Comparison of ENCODE assay signal across 22 cellular contexts in the genomic region with DNA sequence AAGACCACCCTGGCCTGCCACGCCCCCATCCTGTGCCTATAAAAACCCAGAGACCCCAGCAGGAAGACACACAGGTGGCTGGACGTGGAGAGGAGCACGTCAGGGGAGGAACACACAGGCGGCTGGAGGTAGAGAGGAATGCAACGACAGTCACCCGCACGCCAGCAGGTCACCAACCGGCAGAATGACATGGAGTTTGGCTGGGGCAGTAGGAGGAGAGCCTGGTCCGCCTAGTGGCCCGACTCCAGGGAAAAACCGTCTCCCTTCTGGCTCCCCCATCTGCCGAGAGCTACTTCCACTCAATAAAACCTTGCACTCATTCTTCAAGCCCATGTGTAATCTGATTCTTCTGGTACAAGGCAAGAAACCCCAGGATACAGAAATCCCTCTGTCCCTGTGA.
"Had no signal": no experiment of that assay in that cellular context is flagged by ENCODE, and none has a peak within 500 bp of the region (broad histone marks: within the 10 kb centered on the region; RNA-seq: fewer than 3 reads in every experiment).

No MANE protein-coding gene starts in this region.

- H3K4me1 ChIP-seq: left lung, upper lobe of right lung had no signal

- H3K9me3 ChIP-seq: left lung, ovary, psoas muscle, right atrium auricular region, thyroid gland, upper lobe of right lung had no signal

- H3K27ac ChIP-seq: foreskin keratinocyte, left lung, ovary, psoas muscle, right atrium auricular region, thyroid gland, upper lobe of right lung had no signal

- ATAC-seq: foreskin keratinocyte; left lung; naive thymus-derived CD4-positive, alpha-beta T cell; psoas muscle; upper lobe of right lung had no signal

- H3K4me3 ChIP-seq: left lung, lung, ovary, psoas muscle, right atrium auricular region, thyroid gland, upper lobe of right lung had no signal

- DNase-seq: activated CD4-positive, alpha-beta memory T cell treated with anti-CD3 and anti-CD28 coated beads for 36 hours; activated CD4-positive, alpha-beta T cell treated with anti-CD3 and anti-CD28 coated beads for 48 hours; activated CD4-positive, CD25-positive, alpha-beta regulatory T cell; activated naive CD4-positive, alpha-beta T cell treated with anti-CD3 and anti-CD28 coated beads for 36 hours; activated naive CD8-positive, alpha-beta T cell treated with anti-CD3 and anti-CD28 coated beads, Interleukin-2, amount 10 ng/mL, durations not matched to agents 7 days and 5 days; activated T-cell treated with anti-CD3 and anti-CD28 coated beads, Interleukin-2, amount 50 U/mL, for 48 hours; amniotic stem cell; dermis blood vessel endothelial cell; effector CD8-positive, alpha-beta T cell; foreskin keratinocyte; immature natural killer cell; left lung; naive thymus-derived CD4-positive, alpha-beta T cell; ovary; psoas muscle; stimulated activated CD4-positive, alpha-beta T cell treated with anti-CD3 and anti-CD28 coated beads, Interleukin-4, amount 100 ng/mL, for 4 hours; T1000; thyroid gland; upper lobe of right lung had no signal

- H3K4me3 Mint-ChIP-seq: activated CD4-positive, alpha-beta memory T cell treated with anti-CD3 and anti-CD28 coated beads for 36 hours; activated naive CD4-positive, alpha-beta T cell treated with anti-CD3 and anti-CD28 coated beads for 36 hours; activated naive CD8-positive, alpha-beta T cell treated with anti-CD3 and anti-CD28 coated beads, Interleukin-2, amount 10 ng/mL, durations not matched to agents 7 days and 5 days; immature natural killer cell; naive thymus-derived CD4-positive, alpha-beta T cell; stimulated activated naive CD8-positive, alpha-beta T cell treated with anti-CD3 and anti-CD28 coated beads, Interleukin-15, Interleukin-2, amounts not matched to agents 100 ng/mL and 50 ng/mL, for 24 hours had no signal

- H3K27ac Mint-ChIP-seq: activated CD4-positive, alpha-beta memory T cell treated with anti-CD3 and anti-CD28 coated beads for 36 hours; activated naive CD4-positive, alpha-beta T cell treated with anti-CD3 and anti-CD28 coated beads for 36 hours; activated naive CD8-positive, alpha-beta T cell treated with anti-CD3 and anti-CD28 coated beads, Interleukin-2, amount 10 ng/mL, durations not matched to agents 7 days and 5 days; immature natural killer cell; stimulated activated naive CD8-positive, alpha-beta T cell treated with anti-CD3 and anti-CD28 coated beads, Interleukin-15, Interleukin-2, amounts not matched to agents 100 ng/mL and 50 ng/mL, for 24 hours had no signal

- H3K9me3 Mint-ChIP-seq: activated CD4-positive, alpha-beta memory T cell treated with anti-CD3 and anti-CD28 coated beads for 36 hours; activated naive CD4-positive, alpha-beta T cell treated with anti-CD3 and anti-CD28 coated beads for 36 hours; activated naive CD8-positive, alpha-beta T cell treated with anti-CD3 and anti-CD28 coated beads, Interleukin-2, amount 10 ng/mL, durations not matched to agents 7 days and 5 days; immature natural killer cell; naive thymus-derived CD4-positive, alpha-beta T cell; stimulated activated naive CD8-positive, alpha-beta T cell treated with anti-CD3 and anti-CD28 coated beads, Interleukin-15, Interleukin-2, amounts not matched to agents 100 ng/mL and 50 ng/mL, for 24 hours had no signal

- H3K27me3 Mint-ChIP-seq: activated CD4-positive, alpha-beta memory T cell treated with anti-CD3 and anti-CD28 coated beads for 36 hours; activated naive CD8-positive, alpha-beta T cell treated with anti-CD3 and anti-CD28 coated beads, Interleukin-2, amount 10 ng/mL, durations not matched to agents 7 days and 5 days; naive thymus-derived CD4-positive, alpha-beta T cell; stimulated activated naive CD8-positive, alpha-beta T cell treated with anti-CD3 and anti-CD28 coated beads, Interleukin-15, Interleukin-2, amounts not matched to agents 100 ng/mL and 50 ng/mL, for 24 hours had no signal

- H3K36me3 Mint-ChIP-seq: activated naive CD8-positive, alpha-beta T cell treated with anti-CD3 and anti-CD28 coated beads, Interleukin-2, amount 10 ng/mL, durations not matched to agents 7 days and 5 days had no signal

- H3K36me3 ChIP-seq: left lung, ovary, right atrium auricular region, thyroid gland, upper lobe of right lung had no signal

- H3K27me3 ChIP-seq: foreskin keratinocyte, left lung, ovary, right atrium auricular region, thyroid gland, upper lobe of right lung had no signal
